Comparison of ENCODE assay signal across 24 cellular contexts in genomic region chr10:3911713-3912442, GRCh38.
DNase-seq lines count a peak whose midpoint lies in the region; ATAC-seq and TF ChIP-seq lines count a peak whose summit lies in the region.
"Had no signal": no experiment of that assay in that cellular context is flagged by ENCODE, and none has a peak within 500 bp of the region (broad histone marks: within the 10 kb centered on the region; RNA-seq: fewer than 3 reads in every experiment).

No MANE protein-coding gene starts in this region.

- WGBS in SK-N-SH (ENCODE audit: low lambda C conversion rate): 91% methylated on average over 12 of the region's 13 CpGs
- WGBS in gastroesophageal sphincter (ENCODE audit: low coverage in 1 of 2), 2 donors: 13 to 26% methylated on average over 8 to 13 of the region's 13 CpGs

- H3K27me3 Mint-ChIP-seq in neural crest cell (ENCODE audit: low read depth) (no peaks in the 10 kb centered on the region), type B pancreatic cell (no peaks in the 10 kb centered on the region)

- ATAC-seq in SK-N-SH treated with all-trans-retinoic acid at 6 μM for 48 hours (peak; percentile 57; the same call in 2 of the 3 replicates), gastroesophageal sphincter (peak; percentile 42), HG03025 (IDR thresholded peaks at IDR 0.05; ENCODE audit: low FRiP score, unreplicated experiment) (no peak)

- H3K27me3 ChIP-seq in SK-N-SH (ENCODE audit: insufficient read depth) (no peaks in the 10 kb centered on the region), gastroesophageal sphincter (no peaks in the 10 kb centered on the region)
- H3K27me3 ChIP-seq: neutrophil, tibial nerve had no signal

- no peaks in the 10 kb centered on the region for H3K36me3 Mint-ChIP-seq in neural crest cell (ENCODE audit: low read depth)
- peaks cover 4% of the 10 kb centered on the region for H3K36me3 Mint-ChIP-seq in type B pancreatic cell

- no peaks in the 10 kb centered on the region for H3K36me3 ChIP-seq in SK-N-SH (replicated peaks in 1 of 2; ENCODE audit: control insufficient read depth in 1 of 2, insufficient read depth in 2 of 2, low read length in 1 of 2)
- H3K36me3 ChIP-seq in gastroesophageal sphincter: no peaks in the 10 kb centered on the region
- H3K36me3 ChIP-seq: lower lobe of right lung, neutrophil, tibial nerve had no signal

- POLR2A ChIA-PET in SK-N-SH (lab: Yijun Ruan, JAX): no interaction called here

- no peak overlapping the region for H3K4me2 ChIP-seq in SK-N-SH

- H3K27ac ChIP-seq in SK-N-SH (ENCODE audit: low read depth in 2 of 2, low read length in 1 of 2) (no peak overlapping the region), gastroesophageal sphincter (peak overlapping the region; percentile 52 to 75 (median 66))
- H3K27ac ChIP-seq: 22Rv1, HL-60, lower lobe of right lung, neutrophil, tibial nerve had no signal

- H3K4me1 ChIP-seq in SK-N-SH (ENCODE audit: control insufficient read depth in 1 of 2, insufficient read depth in 2 of 2, low read depth in 1 of 2, low read length in 1 of 2) (no peaks in the 10 kb centered on the region), gastroesophageal sphincter (peaks cover 0 to 17% (median 5%) of the 10 kb centered on the region in 3 donors)
- H3K4me1 ChIP-seq: lower lobe of right lung had no signal

- no peaks in the 10 kb centered on the region for H3F3A ChIP-seq in SK-N-SH (replicated peaks; ENCODE audit: insufficient read depth)

- H3K4me3 Mint-ChIP-seq in neural crest cell (no peak overlapping the region), type B pancreatic cell (peak overlapping the region; percentile 44)
- H3K4me3 Mint-ChIP-seq: activated naive CD4-positive, alpha-beta T cell treated with anti-CD3 and anti-CD28 coated beads for 36 hours; HFFc6 had no signal

- DNase-seq in SK-N-SH (no peak), neural crest cell (ENCODE audit: low read depth, low spot score) (no peak), type B pancreatic cell (ENCODE audit: extremely low spot score, unreplicated experiment) (no peak), GM10266 (ENCODE audit: extremely low spot score) (no peak)
- DNase-seq in stimulated activated CD4-positive, alpha-beta T cell treated with anti-CD3 and anti-CD28 coated beads, Interleukin-4, amount 100 ng/mL, for 24 hours: no peak
- DNase-seq: activated CD4-positive, CD25-positive, alpha-beta regulatory T cell treated with anti-CD3 and anti-CD28 coated beads, Interleukin-2, amount 50 U/mL, for 72 hours; activated naive CD4-positive, alpha-beta T cell treated with anti-CD3 and anti-CD28 coated beads for 36 hours; central memory CD4-positive, alpha-beta T cell; EL; HFFc6; Karpas-422; lower lobe of right lung; NCI-H1436 treated with DMSO at 0.1 percent for 48 hours; NCI-H345; OCI-M1; stimulated activated CD4-positive, alpha-beta T cell treated with anti-CD3 and anti-CD28 coated beads, Interleukin-15, amount 100 ng/mL, for 24 hours; T-helper 1 cell had no signal

- no peak for TF ChIP-seq CTCF in SK-N-SH (IDR thresholded peaks at IDR 0.05)
- no peak for TF ChIP-seq CTCF in gastroesophageal sphincter (IDR thresholded peaks at IDR 0.05)
- TF ChIP-seq CTCF in neural crest cell (conservative IDR thresholded peaks at IDR 0.05): no peak
- no peak for TF ChIP-seq CTCF in type B pancreatic cell (conservative IDR thresholded peaks at IDR 0.05)
- TF ChIP-seq CTCF in GM10266 (IDR thresholded peaks at IDR 0.05; ENCODE audit: control insufficient read depth, insufficient read depth, low read depth, missing control alignments): no peak

- TF ChIP-seq POLR2A in gastroesophageal sphincter (IDR thresholded peaks at IDR 0.05): no peak

- CTCF ChIA-PET in SK-N-SH (lab: Yijun Ruan, JAX): no interaction called here

- peaks cover 5% of the 10 kb centered on the region for H3K9me3 Mint-ChIP-seq in neural crest cell
- H3K9me3 Mint-ChIP-seq in type B pancreatic cell: no peaks in the 10 kb centered on the region
- H3K9me3 Mint-ChIP-seq: activated naive CD4-positive, alpha-beta T cell treated with anti-CD3 and anti-CD28 coated beads for 36 hours; HFFc6 had no signal

- no peak for TF ChIP-seq EP300 in SK-N-SH (IDR thresholded peaks at IDR 0.05; ENCODE audit: borderline replicate concordance in 1 of 2, low read depth in 1 of 2, low read length in 1 of 2)
- TF ChIP-seq EP300 in gastroesophageal sphincter (IDR thresholded peaks at IDR 0.05): no peak

- H3K9me2 ChIP-seq in SK-N-SH: no peaks in the 10 kb centered on the region

- H3K27ac Mint-ChIP-seq in neural crest cell (ENCODE audit: unreplicated experiment) (peak overlapping the region; percentile 72), type B pancreatic cell (peak overlapping the region; percentile 29)
- H3K27ac Mint-ChIP-seq: activated naive CD4-positive, alpha-beta T cell treated with anti-CD3 and anti-CD28 coated beads for 36 hours; HFFc6 had no signal

- H3K9me3 ChIP-seq in SK-N-SH: no peaks in the 10 kb centered on the region
- H3K9me3 ChIP-seq in gastroesophageal sphincter: no peaks in the 10 kb centered on the region
- H3K9me3 ChIP-seq: lower lobe of right lung, neutrophil, tibial nerve had no signal

- no peak for TF ChIP-seq RAD21 in SK-N-SH (IDR thresholded peaks at IDR 0.05; ENCODE audit: low read length)

- no peak overlapping the region for H2AFZ ChIP-seq in SK-N-SH (ENCODE audit: low read depth)

- no peaks in the 10 kb centered on the region for H4K20me1 ChIP-seq in SK-N-SH (ENCODE audit: insufficient read depth)

- no peaks in the 10 kb centered on the region for H3K79me2 ChIP-seq in SK-N-SH (ENCODE audit: insufficient read depth)

- H3K4me1 Mint-ChIP-seq in neural crest cell (peaks cover 16% of the 10 kb centered on the region), type B pancreatic cell (ENCODE audit: unreplicated experiment) (peaks cover 3% of the 10 kb centered on the region)

- no peak overlapping the region for H3K9ac ChIP-seq in SK-N-SH

- H3K4me3 ChIP-seq in SK-N-SH (ENCODE audit: low read depth in 2 of 2, low read length in 1 of 2): no peak overlapping the region
- H3K4me3 ChIP-seq in gastroesophageal sphincter: peak overlapping the region in 1 of 2 donors; percentile 32
- H3K4me3 ChIP-seq: lower lobe of right lung, tibial nerve had no signal

TF ChIP-seq in SK-N-SH treated with all-trans-retinoic acid at 6 μM for 48 hours, 23 proteins besides CTCF, POLR2A, EP300 and RAD21 (continues in another document):
- TF ChIP-seq PATZ1 (CRISPR knock-in tag; IDR thresholded peaks at IDR 0.05; ENCODE audit: borderline replicate concordance) (no peak), ISL1 (CRISPR knock-in tag; IDR thresholded peaks at IDR 0.05) (no peak), CSDC2 (CRISPR knock-in tag; IDR thresholded peaks at IDR 0.05) (no peak), ZFP30 (CRISPR knock-in tag; IDR thresholded peaks at IDR 0.05) (no peak)

TF ChIP-seq in SK-N-SH, 30 proteins besides CTCF, POLR2A, EP300 and RAD21:
- TF ChIP-seq ZBTB33 (IDR thresholded peaks at IDR 0.05; ENCODE audit: borderline replicate concordance, low read depth) (no peak), RCOR1 (IDR thresholded peaks at IDR 0.05; ENCODE audit: low read length) (no peak)

Comparison
In these comparisons a context has a peak if more than half of its experiments do, and no peak if none do; other contexts are left out.
1. H3K27ac ChIP-seq: peak in gastroesophageal sphincter (4 of 4); none in SK-N-SH (0 of 2).